8 cellular contexts compared by ENCODE assay signal in genomic region chr12:6323340-6323994, GRCh38. TPM values are rescaled to one million over a fixed set of nuclear protein-coding genes. Genes with fewer than 3 reads are reported as not detected.
DNase-seq lines count a peak whose midpoint lies in the region; ATAC-seq and TF ChIP-seq lines count a peak whose summit lies in the region.

No MANE protein-coding gene starts in this region.

- dilution Hi-C loops in IMR-90 (cut with HindIII; ENCODE audit: low sequenced_read_pairs, unreplicated experiment) (no loop called here), mammary epithelial cell (cut with HindIII; ENCODE audit: low sequenced_read_pairs) (loop anchor here (5.0 kb wide), 1 partner anchor 139 kb away; no protein-coding TSS in a partner anchor)

- peak overlapping the region; percentile 3 for H3K18ac ChIP-seq in IMR-90 (ENCODE audit: low read depth, low read length)

- peaks cover 16% of the 10 kb centered on the region; the same call in 1 of the 2 replicates for H4K20me1 ChIP-seq in IMR-90 (ENCODE audit: insufficient read depth, low read length)
- no peaks in the 10 kb centered on the region for H4K20me1 ChIP-seq in mammary epithelial cell (ENCODE audit: insufficient read depth, low read length)

- peak overlapping the region; percentile 38 for H2AFZ ChIP-seq in IMR-90 (replicated peaks; ENCODE audit: low read length, poor library complexity)
- no peak overlapping the region for H2AFZ ChIP-seq in mammary epithelial cell (ENCODE audit: low read depth, low read length)

- peaks cover 3% of the 10 kb centered on the region for H3K79me2 ChIP-seq in mammary epithelial cell (ENCODE audit: insufficient read depth, low read length)

- CTCF ChIA-PET in CD8-positive, alpha-beta memory T cell (lab: Charles Lee): interaction anchor here (0.7 to 2.4 kb wide), 25 partner anchors 9 to 217 kb away, joined by 3 to 47 read pairs (median 4); partner anchors contain the start of genes MRPL51, TNFRSF1A and VAMP1
- CTCF ChIA-PET in IMR-90 (lab: Yijun Ruan, JAX) (interaction anchor here (0.6 to 1.4 kb wide), 5 partner anchors 10 to 335 kb away, joined by 3 to 5 read pairs (median 3); partner anchors contain the start of gene LTBR), mammary epithelial cell (lab: Charles Lee; ENCODE audit: low non-redundant PET) (no interaction called here)

- no peaks in the 10 kb centered on the region for H3K27me3 ChIP-seq in CD8-positive, alpha-beta memory T cell (ENCODE audit: insufficient read depth, low read length, poor library complexity, severe bottlenecking)
- H3K27me3 ChIP-seq in IMR-90 (ENCODE audit: control insufficient read depth, insufficient read depth, low read length): no peaks in the 10 kb centered on the region
- H3K27me3 ChIP-seq in mammary epithelial cell (ENCODE audit: insufficient read depth, low read length): no peaks in the 10 kb centered on the region
- no peaks in the 10 kb centered on the region for H3K27me3 ChIP-seq in skeletal muscle tissue (ENCODE audit: control insufficient read depth in 3 of 3, insufficient read depth in 3 of 3, low read length in 3 of 3)

- TF ChIP-seq RAD21 in IMR-90 (IDR thresholded peaks at IDR 0.05; ENCODE audit: low read length): peak; percentile 58

- peak overlapping the region; percentile 68 for H2AK5ac ChIP-seq in IMR-90 (ENCODE audit: low read depth, low read length)

- H3K9me3 Mint-ChIP-seq in CD8-positive, alpha-beta memory T cell: no peaks in the 10 kb centered on the region

- no peak; the same call in 1 of the 2 replicates for TF ChIP-seq POLR2A in IMR-90 (IDR thresholded peaks at IDR 0.05; ENCODE audit: low read depth, low read length)

- peaks cover 7% of the 10 kb centered on the region for H3K36me3 ChIP-seq in CD8-positive, alpha-beta memory T cell (ENCODE audit: insufficient read depth, low read length)
- H3K36me3 ChIP-seq in IMR-90 (ENCODE audit: control insufficient read depth, insufficient read depth, low read length) (peaks cover 26% of the 10 kb centered on the region), mammary epithelial cell (ENCODE audit: insufficient read depth, low read length) (peaks cover 9% of the 10 kb centered on the region), skeletal muscle tissue (ENCODE audit: control insufficient read depth in 3 of 3, insufficient read depth in 3 of 3, low read length in 3 of 3) (peaks cover 6 to 10% (median 8%) of the 10 kb centered on the region in 3 donors)

- peak; percentile 62 for ATAC-seq in GM19043 (IDR thresholded peaks at IDR 0.05; ENCODE audit: low read depth, unreplicated experiment)
- peak; percentile 64 for ATAC-seq in IMR-90 (ENCODE audit: low read depth)
- peak; percentile 79 for ATAC-seq in SK-N-SH treated with all-trans-retinoic acid at 6 μM for 48 hours
- ATAC-seq in GM19328 (IDR thresholded peaks at IDR 0.05; ENCODE audit: unreplicated experiment): no peak

- peaks cover 16% of the 10 kb centered on the region; the same call in 1 of the 2 replicates for H3K9me1 ChIP-seq in IMR-90 (ENCODE audit: insufficient read depth, low read length)

- H2BK5ac ChIP-seq in IMR-90 (ENCODE audit: low read depth, low read length, poor library complexity, severe bottlenecking): peak overlapping the region; percentile 37

- peaks cover 0 to 19% (median 0%) of the 10 kb centered on the region in 3 donors for H3K36me3 Mint-ChIP-seq in CD8-positive, alpha-beta memory T cell

- H3K79me1 ChIP-seq in IMR-90 (ENCODE audit: low read depth in 1 of 2, low read length in 2 of 2): peaks cover 12 to 38% of the 10 kb centered on the region in 2 experiments; a peak in 3 of 4 replicates

- intact Hi-C loops in IMR-90 (cut with micrococcal nuclease) (loop anchor here (1.0 kb wide), 1 partner anchor 142 kb away; no protein-coding TSS in a partner anchor), mammary epithelial cell (cut with micrococcal nuclease) (loop anchor here (1.0 to 5.0 kb wide), 2 partner anchors 100 to 144 kb away; no protein-coding TSS in a partner anchor)

- H3K4ac ChIP-seq in IMR-90 (ENCODE audit: low read depth, low read length): peak overlapping the region; percentile 70

- no peaks in the 10 kb centered on the region for H3K9me3 ChIP-seq in CD8-positive, alpha-beta memory T cell (ENCODE audit: low read length)
- no peaks in the 10 kb centered on the region for H3K9me3 ChIP-seq in IMR-90 (ENCODE audit: control insufficient read depth, insufficient read depth, low read length)
- no peaks in the 10 kb centered on the region for H3K9me3 ChIP-seq in mammary epithelial cell (replicated peaks; ENCODE audit: insufficient read depth, low read length)
- H3K9me3 ChIP-seq in iPS-18c (ENCODE audit: control insufficient read depth, insufficient read depth, low read length): no peaks in the 10 kb centered on the region
- no peaks in the 10 kb centered on the region for H3K9me3 ChIP-seq in skeletal muscle tissue (ENCODE audit: control insufficient read depth in 3 of 3, low read length in 3 of 3)

- H3K4me2 ChIP-seq in IMR-90 (ENCODE audit: low read depth, low read length) (peak overlapping the region; percentile 27), mammary epithelial cell (ENCODE audit: insufficient read depth, low read depth, low read length) (no peak overlapping the region)

- H3K4me1 Mint-ChIP-seq in CD8-positive, alpha-beta memory T cell: peaks cover 50 to 58% (median 55%) of the 10 kb centered on the region in 3 donors

- no peaks in the 10 kb centered on the region for H3K27me3 Mint-ChIP-seq in CD8-positive, alpha-beta memory T cell

- peak overlapping the region; percentile 62 for H2BK120ac ChIP-seq in IMR-90 (ENCODE audit: low read depth, low read length)

- H3K4me1 ChIP-seq in CD8-positive, alpha-beta memory T cell (ENCODE audit: insufficient read depth, low read length): peaks cover 34% of the 10 kb centered on the region
- H3K4me1 ChIP-seq in IMR-90 (ENCODE audit: control insufficient read depth, insufficient read depth, low read length) (peaks cover 25% of the 10 kb centered on the region), mammary epithelial cell (ENCODE audit: insufficient read depth, low read length) (peaks cover 16% of the 10 kb centered on the region), skeletal muscle tissue (ENCODE audit: control insufficient read depth in 3 of 3, insufficient read depth in 3 of 3, low read length in 3 of 3) (peaks cover 41 to 56% (median 53%) of the 10 kb centered on the region in 3 donors)

- no peak overlapping the region for H3K56ac ChIP-seq in IMR-90 (ENCODE audit: extremely low read depth, insufficient read depth, low read length)

- WGBS in IMR-90 (ENCODE audit: extremely low coverage in 2 of 2, insufficient read length in 1 of 2), 2 experiments: 14% methylated on average over 9 of the region's 14 CpGs; no CpG with 5 or more reads in 1 of the 2 experiments
- 45% methylated on average over 14 of the region's 14 CpGs for WGBS in mammary epithelial cell (ENCODE audit: low coverage, missing lambda C conversion rate)

- peak overlapping the region; percentile 7; the same call in 1 of the 3 replicates for H2BK15ac ChIP-seq in IMR-90 (ENCODE audit: low read depth, low read length)

- H3K9ac ChIP-seq in IMR-90 (ENCODE audit: low read depth, low read length): peak overlapping the region; percentile 2
- peak overlapping the region; percentile 7 for H3K9ac ChIP-seq in mammary epithelial cell (ENCODE audit: insufficient read depth, low read length)
- H3K9ac ChIP-seq in skeletal muscle tissue (ENCODE audit: low read depth in 1 of 3, low read length in 3 of 3): peak overlapping the region; percentile 57 to 79 (median 65)

- peak overlapping the region; percentile 22 for H3K4me3 ChIP-seq in CD8-positive, alpha-beta memory T cell (ENCODE audit: low read length)
- H3K4me3 ChIP-seq in IMR-90 (ENCODE audit: insufficient read depth, low read depth, low read length): no peak overlapping the region
- no peak overlapping the region for H3K4me3 ChIP-seq in mammary epithelial cell (replicated peaks in 1 of 3; ENCODE audit: insufficient read depth in 1 of 3, low read depth in 2 of 3, low read length in 3 of 3)
- H3K4me3 ChIP-seq in iPS-18c (ENCODE audit: insufficient read depth, low read depth, low read length): peak overlapping the region; percentile 5; the same call in 1 of the 2 replicates
- peak overlapping the region; percentile 42 to 55 (median 52) for H3K4me3 ChIP-seq in skeletal muscle tissue (ENCODE audit: low read length in 3 of 3)

- H3K27ac ChIP-seq in CD8-positive, alpha-beta memory T cell (ENCODE audit: low read depth, low read length): no peak overlapping the region
- H3K27ac ChIP-seq in IMR-90 (ENCODE audit: insufficient read depth, low read length) (peak overlapping the region; percentile 48), mammary epithelial cell (ENCODE audit: insufficient read depth, low read depth, low read length) (peak overlapping the region; percentile 5), skeletal muscle tissue (ENCODE audit: low read depth, low read length) (peak overlapping the region; percentile 88)

- BruUV-seq in IMR-90 (replicated peaks; lab: Mats Ljungman, UMichigan) (no TSS peak), mammary epithelial cell (replicated peaks; lab: Mats Ljungman, UMichigan) (no TSS peak)

- H4K91ac ChIP-seq in IMR-90 (ENCODE audit: insufficient read depth, low read depth, low read length): peak overlapping the region; percentile 34

- 0 out of 2 replicates have a peak overlapping the region, but pooled peaks have one; percentile 13 for H2BK20ac ChIP-seq in IMR-90 (ENCODE audit: low read depth, low read length)

- peak overlapping the region; percentile 81 to 96 (median 93) for H3K27ac Mint-ChIP-seq in CD8-positive, alpha-beta memory T cell

- peak overlapping the region; percentile 24 to 76 for H4K8ac ChIP-seq in IMR-90 (ENCODE audit: low read depth in 2 of 2, low read length in 2 of 2)

- peak; percentile 84 for TF ChIP-seq CTCF in IMR-90 (conservative IDR thresholded peaks at IDR 0.05; ENCODE audit: low read depth, low read length)
- peak; percentile 46 to 59 for TF ChIP-seq CTCF in mammary epithelial cell (conservative IDR thresholded peaks at IDR 0.05 in 1 of 2, IDR thresholded peaks at IDR 0.05 in 1 of 2; ENCODE audit: extremely low read depth in 1 of 2, insufficient read depth in 1 of 2, low read depth in 1 of 2, low read length in 2 of 2)

- peak overlapping the region; percentile 34 for H4K5ac ChIP-seq in IMR-90 (ENCODE audit: low read depth, low read length)

- peak overlapping the region; percentile 73 for H3K23ac ChIP-seq in IMR-90 (ENCODE audit: low read depth, low read length)

- H3K4me3 Mint-ChIP-seq in CD8-positive, alpha-beta memory T cell: peak overlapping the region; percentile 63 to 88 (median 83)

- DNase-seq in CD8-positive, alpha-beta memory T cell: peak in 4 of 5 donors; percentile 28 to 67 (median 52)
- peak; percentile 94 for DNase-seq in IMR-90
- peak; percentile 89 for DNase-seq in mammary epithelial cell

- in situ Hi-C loops in IMR-90 (cut with MboI; ENCODE audit: low sequenced_read_pairs) (no loop called here), mammary epithelial cell (cut with MboI; ENCODE audit: low sequenced_read_pairs in 2 of 2) (no loop called here)

- H3K14ac ChIP-seq in IMR-90 (replicated peaks; ENCODE audit: low read depth, low read length): peak overlapping the region; percentile 69

- POLR2A ChIA-PET in CD8-positive, alpha-beta memory T cell (lab: Charles Lee): interaction anchor here (0.6 to 1.6 kb wide), 4 partner anchors 10 to 234 kb away, joined by 3 to 5 read pairs (median 3); partner anchors contain the start of gene VAMP1
- POLR2A ChIA-PET in IMR-90 (lab: Charles Lee; ENCODE audit: unreplicated experiment): interaction anchor here (0.6 kb wide), 1 partner anchor 13 kb away, joined by 3 read pairs; no protein-coding TSS in a partner anchor

- H2AK9ac ChIP-seq in IMR-90 (replicated peaks; ENCODE audit: low read depth, low read length, poor library complexity): peak overlapping the region; percentile 13

RNA-seq across cellular contexts. Expression of gene PLEKHG6, which starts 13.0 kb away (rescaled TPM):
- total RNA-seq in CD8-positive, alpha-beta memory T cell: not detected
- polyA plus RNA-seq in CD8-positive, alpha-beta memory T cell: 0.72 TPM
- under 0.01 TPM in 2 replicates for total RNA-seq in IMR-90 (2012; rRNA removed)
- 0.10 TPM in 2 replicates for polyA plus RNA-seq in IMR-90 (2012; rRNA removed)
- polyA plus RNA-seq in IMR-90 (2012; cell fraction: cytosol; rRNA removed): 0.05 and 0.07 TPM in 2 replicates
- 0.05 and 0.15 TPM in 2 replicates for polyA plus RNA-seq in IMR-90 (2012; cell fraction: nucleus; rRNA removed; ENCODE audit: low replicate concordance)
- 1 to 10 TPM; 2.2 to 3.3 TPM for total RNA-seq in mammary epithelial cell
- polyA plus RNA-seq in mammary epithelial cell: 2.1 TPM
- not detected for polyA minus RNA-seq in mammary epithelial cell
- 0.52 TPM for total RNA-seq in skeletal muscle tissue

RNA-seq across cellular contexts. Expression of gene TNFRSF1A, which starts 18.4 kb away (rescaled TPM):
- 10 to 100 TPM; 62.1 to 62.9 TPM for total RNA-seq in CD8-positive, alpha-beta memory T cell
- 57.1 TPM for polyA plus RNA-seq in CD8-positive, alpha-beta memory T cell
- 79.6 and 86.7 TPM in 2 replicates for total RNA-seq in IMR-90 (2012; rRNA removed)
- polyA plus RNA-seq in IMR-90 (2012; rRNA removed): 136 and 138 TPM in 2 replicates
- 105 and 167 TPM in 2 replicates for polyA plus RNA-seq in IMR-90 (2012; cell fraction: cytosol; rRNA removed)
- 102 and 107 TPM in 2 replicates for polyA plus RNA-seq in IMR-90 (2012; cell fraction: nucleus; rRNA removed; ENCODE audit: low replicate concordance)
- total RNA-seq in mammary epithelial cell: 100 to 1,000 TPM; 107 to 195 TPM
- polyA plus RNA-seq in mammary epithelial cell: 87.6 TPM
- polyA minus RNA-seq in mammary epithelial cell: 191 TPM
- 47.5 TPM for total RNA-seq in skeletal muscle tissue

RNA-seq across cellular contexts. Expression of gene SCNN1A, which starts 51.9 kb away (rescaled TPM):
- under 1 TPM; 0.77 to 0.93 TPM for total RNA-seq in CD8-positive, alpha-beta memory T cell
- 0.49 TPM for polyA plus RNA-seq in CD8-positive, alpha-beta memory T cell
- total RNA-seq in IMR-90 (2012; rRNA removed): not detected in 2 replicates
- 0.24 and 0.41 TPM in 2 replicates for polyA plus RNA-seq in IMR-90 (2012; rRNA removed)
- 0.13 and 0.16 TPM in 2 replicates for polyA plus RNA-seq in IMR-90 (2012; cell fraction: cytosol; rRNA removed)
- 0.32 and 1.2 TPM in 2 replicates for polyA plus RNA-seq in IMR-90 (2012; cell fraction: nucleus; rRNA removed; ENCODE audit: low replicate concordance)
- total RNA-seq in mammary epithelial cell: 100 to 1,000 TPM; 171 to 202 TPM
- 174 TPM for polyA plus RNA-seq in mammary epithelial cell
- polyA minus RNA-seq in mammary epithelial cell: 383 TPM
- total RNA-seq in skeletal muscle tissue: not detected

Comparison
In these comparisons a context has a peak if more than half of its experiments do, and no peak if none do; other contexts are left out.
1. H3K4me3 ChIP-seq: peak in CD8-positive, alpha-beta memory T cell (single experiment), iPS-18c (single experiment) and skeletal muscle tissue (3 of 3); none in IMR-90 (single experiment) and mammary epithelial cell (0 of 3).
2. H3K9ac ChIP-seq: peak in every context shown above with its lines; median percentile 65 in skeletal muscle tissue; 7 in mammary epithelial cell; 2 in IMR-90.
3. RNA of gene SCNN1A, which starts 51.9 kb away (total RNA-seq): 171 to 202 TPM in mammary epithelial cell; 0.77 to 0.93 TPM in CD8-positive, alpha-beta memory T cell, not detected in IMR-90 and not detected in skeletal muscle tissue (single experiment); every median in the first group is over 10 times any median in the second.
4. Peak in every context shown above with its lines, with median percentiles within 50 percentile points of each other: DNase-seq.